In genomic region chr14:30805284-30805683, GRCh38 we compare ENCODE assay signal across 8 cellular contexts.
"Had no signal": no experiment of that assay in that cellular context is flagged by ENCODE, and none has a peak within 500 bp of the region (broad histone marks: within the 10 kb centered on the region; RNA-seq: fewer than 3 reads in every experiment).

No MANE protein-coding gene starts in this region.

- ATAC-seq: GM23338, HCT116 had no signal

- H3K36me3 ChIP-seq: HAP-1 had no signal

- H3K4me3 ChIP-seq: GM23338, HAP-1 had no signal

- H3K9me3 Mint-ChIP-seq: GM23338, HFFc6 had no signal

- DNase-seq: H7, HFFc6, IMR-90, KBM-7 had no signal

- H3K27ac Mint-ChIP-seq: GM23338, HFFc6 had no signal

- H3K4me2 ChIP-seq: GM23338, KMS-11 had no signal

- H3K27ac ChIP-seq: KMS-11 had no signal

- H3K4me3 Mint-ChIP-seq: GM23338, HFFc6 had no signal

- H3K9me3 ChIP-seq: HAP-1 had no signal

- H3K9ac ChIP-seq: KMS-11 had no signal

- H2AFZ ChIP-seq: GM23338 had no signal
